1 cellular context compared by ENCODE assay signal in the genomic region with DNA sequence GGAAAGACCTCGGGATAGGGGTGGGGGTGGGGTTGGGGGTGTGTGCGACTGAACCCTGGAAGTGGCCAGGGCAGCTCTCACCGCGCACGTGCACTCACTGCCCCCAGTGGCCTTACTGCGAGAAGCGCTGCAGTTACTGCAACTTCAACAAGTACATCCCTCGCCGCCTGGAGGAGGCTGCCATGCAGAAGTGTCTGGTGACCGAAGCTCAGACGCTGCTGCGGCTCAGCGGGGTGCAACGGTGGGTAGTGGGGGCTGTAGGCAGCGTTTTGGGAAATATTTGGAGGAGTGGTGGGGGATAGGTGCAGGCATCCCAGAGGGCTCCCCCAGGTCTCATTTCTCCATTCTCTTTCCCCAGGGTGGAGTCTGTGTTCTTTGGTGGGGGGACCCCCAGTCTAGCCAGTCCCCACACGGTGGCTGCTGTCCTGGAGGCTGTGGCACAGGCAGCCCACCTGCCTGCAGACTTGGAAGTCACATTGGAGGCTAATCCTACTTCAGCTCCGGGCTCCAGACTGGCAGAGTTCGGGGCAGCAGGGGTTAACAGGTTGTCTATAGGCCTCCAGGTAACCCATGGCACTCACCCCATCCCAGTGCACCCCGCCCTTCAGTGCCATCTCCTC.
TF ChIP-seq lines count a peak whose summit lies in the region.

No MANE protein-coding gene starts in this region.

TF ChIP-seq in HEK293, 187 proteins besides CTCF, POLR2A, EP300 and RAD21 (continued from another document and continues in another):
- TF ChIP-seq, protein P1, sequence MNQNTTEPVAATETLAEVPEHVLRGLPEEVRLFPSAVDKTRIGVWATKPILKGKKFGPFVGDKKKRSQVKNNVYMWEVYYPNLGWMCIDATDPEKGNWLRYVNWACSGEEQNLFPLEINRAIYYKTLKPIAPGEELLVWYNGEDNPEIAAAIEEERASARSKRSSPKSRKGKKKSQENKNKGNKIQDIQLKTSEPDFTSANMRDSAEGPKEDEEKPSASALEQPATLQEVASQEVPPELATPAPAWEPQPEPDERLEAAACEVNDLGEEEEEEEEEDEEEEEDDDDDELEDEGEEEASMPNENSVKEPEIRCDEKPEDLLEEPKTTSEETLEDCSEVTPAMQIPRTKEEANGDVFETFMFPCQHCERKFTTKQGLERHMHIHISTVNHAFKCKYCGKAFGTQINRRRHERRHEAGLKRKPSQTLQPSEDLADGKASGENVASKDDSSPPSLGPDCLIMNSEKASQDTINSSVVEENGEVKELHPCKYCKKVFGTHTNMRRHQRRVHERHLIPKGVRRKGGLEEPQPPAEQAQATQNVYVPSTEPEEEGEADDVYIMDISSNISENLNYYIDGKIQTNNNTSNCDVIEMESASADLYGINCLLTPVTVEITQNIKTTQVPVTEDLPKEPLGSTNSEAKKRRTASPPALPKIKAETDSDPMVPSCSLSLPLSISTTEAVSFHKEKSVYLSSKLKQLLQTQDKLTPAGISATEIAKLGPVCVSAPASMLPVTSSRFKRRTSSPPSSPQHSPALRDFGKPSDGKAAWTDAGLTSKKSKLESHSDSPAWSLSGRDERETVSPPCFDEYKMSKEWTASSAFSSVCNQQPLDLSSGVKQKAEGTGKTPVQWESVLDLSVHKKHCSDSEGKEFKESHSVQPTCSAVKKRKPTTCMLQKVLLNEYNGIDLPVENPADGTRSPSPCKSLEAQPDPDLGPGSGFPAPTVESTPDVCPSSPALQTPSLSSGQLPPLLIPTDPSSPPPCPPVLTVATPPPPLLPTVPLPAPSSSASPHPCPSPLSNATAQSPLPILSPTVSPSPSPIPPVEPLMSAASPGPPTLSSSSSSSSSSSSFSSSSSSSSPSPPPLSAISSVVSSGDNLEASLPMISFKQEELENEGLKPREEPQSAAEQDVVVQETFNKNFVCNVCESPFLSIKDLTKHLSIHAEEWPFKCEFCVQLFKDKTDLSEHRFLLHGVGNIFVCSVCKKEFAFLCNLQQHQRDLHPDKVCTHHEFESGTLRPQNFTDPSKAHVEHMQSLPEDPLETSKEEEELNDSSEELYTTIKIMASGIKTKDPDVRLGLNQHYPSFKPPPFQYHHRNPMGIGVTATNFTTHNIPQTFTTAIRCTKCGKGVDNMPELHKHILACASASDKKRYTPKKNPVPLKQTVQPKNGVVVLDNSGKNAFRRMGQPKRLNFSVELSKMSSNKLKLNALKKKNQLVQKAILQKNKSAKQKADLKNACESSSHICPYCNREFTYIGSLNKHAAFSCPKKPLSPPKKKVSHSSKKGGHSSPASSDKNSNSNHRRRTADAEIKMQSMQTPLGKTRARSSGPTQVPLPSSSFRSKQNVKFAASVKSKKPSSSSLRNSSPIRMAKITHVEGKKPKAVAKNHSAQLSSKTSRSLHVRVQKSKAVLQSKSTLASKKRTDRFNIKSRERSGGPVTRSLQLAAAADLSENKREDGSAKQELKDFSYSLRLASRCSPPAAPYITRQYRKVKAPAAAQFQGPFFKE (tag by site-specific recombination; IDR thresholded peaks at IDR 0.05; ENCODE audit: borderline replicate concordance) = no peak
- peak; percentile 74 for TF ChIP-seq SCRT1 (tag by site-specific recombination; IDR thresholded peaks at IDR 0.05; ENCODE audit: borderline replicate concordance)
- no peak for TF ChIP-seq ZBTB17 (tag by site-specific recombination; IDR thresholded peaks at IDR 0.05)
- TF ChIP-seq, protein P2, sequence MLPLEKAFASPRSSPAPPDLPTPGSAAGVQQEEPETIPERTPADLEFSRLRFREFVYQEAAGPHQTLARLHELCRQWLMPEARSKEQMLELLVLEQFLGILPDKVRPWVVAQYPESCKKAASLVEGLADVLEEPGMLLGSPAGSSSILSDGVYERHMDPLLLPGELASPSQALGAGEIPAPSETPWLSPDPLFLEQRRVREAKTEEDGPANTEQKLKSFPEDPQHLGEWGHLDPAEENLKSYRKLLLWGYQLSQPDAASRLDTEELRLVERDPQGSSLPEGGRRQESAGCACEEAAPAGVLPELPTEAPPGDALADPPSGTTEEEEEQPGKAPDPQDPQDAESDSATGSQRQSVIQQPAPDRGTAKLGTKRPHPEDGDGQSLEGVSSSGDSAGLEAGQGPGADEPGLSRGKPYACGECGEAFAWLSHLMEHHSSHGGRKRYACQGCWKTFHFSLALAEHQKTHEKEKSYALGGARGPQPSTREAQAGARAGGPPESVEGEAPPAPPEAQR (tag by site-specific recombination; IDR thresholded peaks at IDR 0.05) = no peak
- TF ChIP-seq ZNF596 (tag by site-specific recombination; IDR thresholded peaks at IDR 0.05) = no peak
- peak; percentile 35; the same call in 1 of the 2 replicates for TF ChIP-seq KLF9 (tag by site-specific recombination; IDR thresholded peaks at IDR 0.05; ENCODE audit: low read depth)
- TF ChIP-seq ZNF132 (tag by site-specific recombination; IDR thresholded peaks at IDR 0.05; ENCODE audit: borderline replicate concordance) = no peak
- no peak for TF ChIP-seq YY1 (tag by site-specific recombination; IDR thresholded peaks at IDR 0.05)
- 0 out of 2 replicates have a peak, but pooled peaks have one; percentile 11 for TF ChIP-seq ZNF629 (tag by site-specific recombination; IDR thresholded peaks at IDR 0.05)
- TF ChIP-seq GLI4 (tag by site-specific recombination; IDR thresholded peaks at IDR 0.05) = no peak
- no peak for TF ChIP-seq ZNF140 (tag by site-specific recombination; IDR thresholded peaks at IDR 0.05)
- no peak for TF ChIP-seq ZNF274 (IDR thresholded peaks at IDR 0.05; ENCODE audit: low read length)
- TF ChIP-seq ZNF274 (tag by site-specific recombination; IDR thresholded peaks at IDR 0.05; ENCODE audit: borderline replicate concordance) = no peak
- TF ChIP-seq KLF1 (tag by site-specific recombination; IDR thresholded peaks at IDR 0.05) = no peak
- TF ChIP-seq, protein P3, sequence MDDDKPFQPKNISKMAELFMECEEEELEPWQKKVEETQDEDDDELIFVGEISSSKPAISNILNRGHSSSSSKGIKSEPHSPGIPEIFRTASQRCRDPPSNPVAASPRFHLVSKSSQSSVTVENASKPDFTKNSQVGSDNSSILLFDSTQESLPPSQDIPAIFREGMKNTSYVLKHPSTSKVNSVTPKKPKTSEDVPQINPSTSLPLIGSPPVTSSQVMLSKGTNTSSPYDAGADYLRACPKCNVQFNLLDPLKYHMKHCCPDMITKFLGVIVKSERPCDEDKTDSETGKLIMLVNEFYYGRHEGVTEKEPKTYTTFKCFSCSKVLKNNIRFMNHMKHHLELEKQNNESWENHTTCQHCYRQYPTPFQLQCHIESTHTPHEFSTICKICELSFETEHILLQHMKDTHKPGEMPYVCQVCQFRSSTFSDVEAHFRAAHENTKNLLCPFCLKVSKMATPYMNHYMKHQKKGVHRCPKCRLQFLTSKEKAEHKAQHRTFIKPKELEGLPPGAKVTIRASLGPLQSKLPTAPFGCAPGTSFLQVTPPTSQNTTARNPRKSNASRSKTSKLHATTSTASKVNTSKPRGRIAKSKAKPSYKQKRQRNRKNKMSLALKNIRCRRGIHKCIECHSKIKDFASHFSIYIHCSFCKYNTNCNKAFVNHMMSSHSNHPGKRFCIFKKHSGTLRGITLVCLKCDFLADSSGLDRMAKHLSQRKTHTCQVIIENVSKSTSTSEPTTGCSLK (tag by site-specific recombination; IDR thresholded peaks at IDR 0.05) = no peak
- TF ChIP-seq, protein P4, sequence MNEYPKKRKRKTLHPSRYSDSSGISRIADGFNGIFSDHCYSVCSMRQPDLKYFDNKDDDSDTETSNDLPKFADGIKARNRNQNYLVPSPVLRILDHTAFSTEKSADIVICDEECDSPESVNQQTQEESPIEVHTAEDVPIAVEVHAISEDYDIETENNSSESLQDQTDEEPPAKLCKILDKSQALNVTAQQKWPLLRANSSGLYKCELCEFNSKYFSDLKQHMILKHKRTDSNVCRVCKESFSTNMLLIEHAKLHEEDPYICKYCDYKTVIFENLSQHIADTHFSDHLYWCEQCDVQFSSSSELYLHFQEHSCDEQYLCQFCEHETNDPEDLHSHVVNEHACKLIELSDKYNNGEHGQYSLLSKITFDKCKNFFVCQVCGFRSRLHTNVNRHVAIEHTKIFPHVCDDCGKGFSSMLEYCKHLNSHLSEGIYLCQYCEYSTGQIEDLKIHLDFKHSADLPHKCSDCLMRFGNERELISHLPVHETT (tag by site-specific recombination; IDR thresholded peaks at IDR 0.05) = no peak
- TF ChIP-seq ZNF214 (tag by site-specific recombination; IDR thresholded peaks at IDR 0.05; ENCODE audit: borderline replicate concordance) = no peak
- TF ChIP-seq, protein P5, sequence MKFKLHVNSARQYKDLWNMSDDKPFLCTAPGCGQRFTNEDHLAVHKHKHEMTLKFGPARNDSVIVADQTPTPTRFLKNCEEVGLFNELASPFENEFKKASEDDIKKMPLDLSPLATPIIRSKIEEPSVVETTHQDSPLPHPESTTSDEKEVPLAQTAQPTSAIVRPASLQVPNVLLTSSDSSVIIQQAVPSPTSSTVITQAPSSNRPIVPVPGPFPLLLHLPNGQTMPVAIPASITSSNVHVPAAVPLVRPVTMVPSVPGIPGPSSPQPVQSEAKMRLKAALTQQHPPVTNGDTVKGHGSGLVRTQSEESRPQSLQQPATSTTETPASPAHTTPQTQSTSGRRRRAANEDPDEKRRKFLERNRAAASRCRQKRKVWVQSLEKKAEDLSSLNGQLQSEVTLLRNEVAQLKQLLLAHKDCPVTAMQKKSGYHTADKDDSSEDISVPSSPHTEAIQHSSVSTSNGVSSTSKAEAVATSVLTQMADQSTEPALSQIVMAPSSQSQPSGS (tag by site-specific recombination; IDR thresholded peaks at IDR 0.05; ENCODE audit: low read depth) = no peak
- no peak for TF ChIP-seq ZNF302 (tag by site-specific recombination; IDR thresholded peaks at IDR 0.05; ENCODE audit: low read depth)
- TF ChIP-seq ZNF2 (tag by site-specific recombination; IDR thresholded peaks at IDR 0.05) = no peak
- TF ChIP-seq ZSCAN16 (tag by site-specific recombination; IDR thresholded peaks at IDR 0.05) = no peak
- TF ChIP-seq, protein P6, sequence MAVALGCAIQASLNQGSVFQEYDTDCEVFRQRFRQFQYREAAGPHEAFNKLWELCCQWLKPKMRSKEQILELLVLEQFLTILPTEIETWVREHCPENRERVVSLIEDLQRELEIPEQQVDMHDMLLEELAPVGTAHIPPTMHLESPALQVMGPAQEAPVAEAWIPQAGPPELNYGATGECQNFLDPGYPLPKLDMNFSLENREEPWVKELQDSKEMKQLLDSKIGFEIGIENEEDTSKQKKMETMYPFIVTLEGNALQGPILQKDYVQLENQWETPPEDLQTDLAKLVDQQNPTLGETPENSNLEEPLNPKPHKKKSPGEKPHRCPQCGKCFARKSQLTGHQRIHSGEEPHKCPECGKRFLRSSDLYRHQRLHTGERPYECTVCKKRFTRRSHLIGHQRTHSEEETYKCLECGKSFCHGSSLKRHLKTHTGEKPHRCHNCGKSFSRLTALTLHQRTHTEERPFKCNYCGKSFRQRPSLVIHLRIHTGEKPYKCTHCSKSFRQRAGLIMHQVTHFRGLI (tag by site-specific recombination; IDR thresholded peaks at IDR 0.05) = no peak
- no peak for TF ChIP-seq IKZF3 (tag by site-specific recombination; IDR thresholded peaks at IDR 0.05)
- TF ChIP-seq, protein P7, sequence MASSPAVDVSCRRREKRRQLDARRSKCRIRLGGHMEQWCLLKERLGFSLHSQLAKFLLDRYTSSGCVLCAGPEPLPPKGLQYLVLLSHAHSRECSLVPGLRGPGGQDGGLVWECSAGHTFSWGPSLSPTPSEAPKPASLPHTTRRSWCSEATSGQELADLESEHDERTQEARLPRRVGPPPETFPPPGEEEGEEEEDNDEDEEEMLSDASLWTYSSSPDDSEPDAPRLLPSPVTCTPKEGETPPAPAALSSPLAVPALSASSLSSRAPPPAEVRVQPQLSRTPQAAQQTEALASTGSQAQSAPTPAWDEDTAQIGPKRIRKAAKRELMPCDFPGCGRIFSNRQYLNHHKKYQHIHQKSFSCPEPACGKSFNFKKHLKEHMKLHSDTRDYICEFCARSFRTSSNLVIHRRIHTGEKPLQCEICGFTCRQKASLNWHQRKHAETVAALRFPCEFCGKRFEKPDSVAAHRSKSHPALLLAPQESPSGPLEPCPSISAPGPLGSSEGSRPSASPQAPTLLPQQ (tag by site-specific recombination; IDR thresholded peaks at IDR 0.05) = no peak
- TF ChIP-seq TRIM28 (IDR thresholded peaks at IDR 0.05; ENCODE audit: borderline replicate concordance, low read length) = no peak
- peak; percentile 59; the same call in 1 of the 2 replicates for TF ChIP-seq KLF10 (tag by site-specific recombination; IDR thresholded peaks at IDR 0.05)
- TF ChIP-seq ZIC2 (tag by site-specific recombination; IDR thresholded peaks at IDR 0.05) = peak; percentile 53; the same call in 1 of the 2 replicates
- TF ChIP-seq BCL11A (tag by site-specific recombination; IDR thresholded peaks at IDR 0.05; ENCODE audit: low read depth) = no peak
- TF ChIP-seq ZNF791 (tag by site-specific recombination; IDR thresholded peaks at IDR 0.05) = no peak
- TF ChIP-seq, protein P8, sequence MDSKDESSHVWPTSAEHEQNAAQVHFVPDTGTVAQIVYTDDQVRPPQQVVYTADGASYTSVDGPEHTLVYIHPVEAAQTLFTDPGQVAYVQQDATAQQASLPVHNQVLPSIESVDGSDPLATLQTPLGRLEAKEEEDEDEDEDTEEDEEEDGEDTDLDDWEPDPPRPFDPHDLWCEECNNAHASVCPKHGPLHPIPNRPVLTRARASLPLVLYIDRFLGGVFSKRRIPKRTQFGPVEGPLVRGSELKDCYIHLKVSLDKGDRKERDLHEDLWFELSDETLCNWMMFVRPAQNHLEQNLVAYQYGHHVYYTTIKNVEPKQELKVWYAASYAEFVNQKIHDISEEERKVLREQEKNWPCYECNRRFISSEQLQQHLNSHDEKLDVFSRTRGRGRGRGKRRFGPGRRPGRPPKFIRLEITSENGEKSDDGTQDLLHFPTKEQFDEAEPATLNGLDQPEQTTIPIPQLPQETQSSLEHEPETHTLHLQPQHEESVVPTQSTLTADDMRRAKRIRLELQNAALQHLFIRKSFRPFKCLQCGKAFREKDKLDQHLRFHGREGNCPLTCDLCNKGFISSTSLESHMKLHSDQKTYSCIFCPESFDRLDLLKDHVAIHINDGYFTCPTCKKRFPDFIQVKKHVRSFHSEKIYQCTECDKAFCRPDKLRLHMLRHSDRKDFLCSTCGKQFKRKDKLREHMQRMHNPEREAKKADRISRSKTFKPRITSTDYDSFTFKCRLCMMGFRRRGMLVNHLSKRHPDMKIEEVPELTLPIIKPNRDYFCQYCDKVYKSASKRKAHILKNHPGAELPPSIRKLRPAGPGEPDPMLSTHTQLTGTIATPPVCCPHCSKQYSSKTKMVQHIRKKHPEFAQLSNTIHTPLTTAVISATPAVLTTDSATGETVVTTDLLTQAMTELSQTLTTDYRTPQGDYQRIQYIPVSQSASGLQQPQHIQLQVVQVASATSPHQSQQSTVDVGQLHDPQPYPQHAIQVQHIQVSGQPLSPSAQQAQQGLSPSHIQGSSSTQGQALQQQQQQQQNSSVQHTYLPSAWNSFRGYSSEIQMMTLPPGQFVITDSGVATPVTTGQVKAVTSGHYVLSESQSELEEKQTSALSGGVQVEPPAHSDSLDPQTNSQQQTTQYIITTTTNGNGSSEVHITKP (tag by site-specific recombination; IDR thresholded peaks at IDR 0.05) = no peak
- no peak for TF ChIP-seq ZNF169 (tag by site-specific recombination; IDR thresholded peaks at IDR 0.05)
- no peak for TF ChIP-seq ZNF544 (tag by site-specific recombination; IDR thresholded peaks at IDR 0.05)
- TF ChIP-seq ZNF121 (tag by site-specific recombination; IDR thresholded peaks at IDR 0.05) = no peak
- TF ChIP-seq ZNF311 (tag by site-specific recombination; IDR thresholded peaks at IDR 0.05; ENCODE audit: borderline replicate concordance) = no peak
- TF ChIP-seq ZNF138 (tag by site-specific recombination; IDR thresholded peaks at IDR 0.05; ENCODE audit: borderline replicate concordance) = no peak
- TF ChIP-seq ZNF514 (tag by site-specific recombination; IDR thresholded peaks at IDR 0.05) = no peak
- no peak for TF ChIP-seq ZNF292 (tag by site-specific recombination; IDR thresholded peaks at IDR 0.05; ENCODE audit: borderline replicate concordance, low read depth)
- no peak for TF ChIP-seq ZNF404 (tag by site-specific recombination; IDR thresholded peaks at IDR 0.05)
- TF ChIP-seq ZNF114 (tag by site-specific recombination; IDR thresholded peaks at IDR 0.05) = no peak
- no peak for TF ChIP-seq ZNF530 (tag by site-specific recombination; IDR thresholded peaks at IDR 0.05; ENCODE audit: low read depth)
- no peak for TF ChIP-seq ZNF792 (tag by site-specific recombination; IDR thresholded peaks at IDR 0.05)
